ENCODE assay signal across 1 cellular context in genomic region chr1:226827968-226828513, GRCh38.
A peak's percentile ranks its signal among the peaks of the same experiment; 100 is the strongest.
TF ChIP-seq lines count a peak whose summit lies in the region.

No MANE protein-coding gene starts in this region.

TF ChIP-seq in HEK293, 187 proteins besides CTCF, POLR2A, EP300 and RAD21 (continued from another document):
- TF ChIP-seq PRDM2 (tag by site-specific recombination; IDR thresholded peaks at IDR 0.05; ENCODE audit: borderline replicate concordance) (no peak), ZNF423 (tag by site-specific recombination; IDR thresholded peaks at IDR 0.05) (peak; percentile 87), ZNF580 (tag by site-specific recombination; IDR thresholded peaks at IDR 0.05) (peak; percentile 84), BCL6B (tag by site-specific recombination; IDR thresholded peaks at IDR 0.05) (no peak), ZNF311 (tag by site-specific recombination; IDR thresholded peaks at IDR 0.05; ENCODE audit: borderline replicate concordance) (no peak), ZNF10 (tag by site-specific recombination; IDR thresholded peaks at IDR 0.05) (no peak)
